9 cellular contexts compared by ENCODE assay signal in genomic region chr10:61390841-61391240, GRCh38.
DNase-seq lines count a peak whose midpoint lies in the region; ATAC-seq and TF ChIP-seq lines count a peak whose summit lies in the region.
"Had no signal": no experiment of that assay in that cellular context is flagged by ENCODE, and none has a peak within 500 bp of the region (broad histone marks: within the 10 kb centered on the region; RNA-seq: fewer than 3 reads in every experiment).

No MANE protein-coding gene starts in this region.

- no peak for TF ChIP-seq CTCF in activated B cell treated with CpG ODN at 0.5 μM for 24 hours (IDR thresholded peaks at IDR 0.05)

- peak overlapping the region; percentile 21 for H3K4me3 Mint-ChIP-seq in activated B cell treated with CpG ODN at 0.5 μM for 24 hours

- POLR2A ChIA-PET in activated B cell treated with CpG ODN at 0.5 μM for 24 hours (lab: Charles Lee), result no interaction called here

- intact Hi-C loops in activated B cell treated with CpG ODN at 0.5 μM for 24 hours (cut with micrococcal nuclease), result loop anchor here (10.0 kb wide), 1 partner anchor 256 kb away; no protein-coding TSS in a partner anchor

- H3K4me1 Mint-ChIP-seq in activated B cell treated with CpG ODN at 0.5 μM for 24 hours, result peaks cover 8% of the 10 kb centered on the region

- DNase-seq in activated B cell treated with CpG ODN at 0.5 μM for 24 hours (no peak), NCI-H526 (lab: John Stamatoyannopoulos, UW) (no peak), iPS-NIHi7 (ENCODE audit: extremely low spot score) (no peak), DMS 273 treated with DMSO at 0.1 percent for 48 hours (lab: John Stamatoyannopoulos, UW) (no peak)
- DNase-seq in activated T-cell treated with anti-CD3 and anti-CD28 coated beads, Interleukin-2, amount 50 U/mL, for 1 hour, result no peak
- DNase-seq: dermis blood vessel endothelial cell had no signal

- H3K9me3 Mint-ChIP-seq in activated B cell treated with CpG ODN at 0.5 μM for 24 hours, result peaks cover 9% of the 10 kb centered on the region

- ATAC-seq in GM18867 (IDR thresholded peaks at IDR 0.05; ENCODE audit: unreplicated experiment) (peak; percentile 87), GM21717 (IDR thresholded peaks at IDR 0.05; ENCODE audit: unreplicated experiment) (peak; percentile 81), HG03175 (IDR thresholded peaks at IDR 0.05; ENCODE audit: unreplicated experiment) (peak; percentile 88), activated B cell treated with CpG ODN at 0.5 μM for 24 hours (ENCODE audit: low read depth) (peak; percentile 31)

- no peak overlapping the region for H3K27ac Mint-ChIP-seq in activated B cell treated with CpG ODN at 0.5 μM for 24 hours

- CTCF ChIA-PET in activated B cell treated with CpG ODN at 0.5 μM for 24 hours (lab: Charles Lee), result no interaction called here

- H3K36me3 Mint-ChIP-seq in activated B cell treated with CpG ODN at 0.5 μM for 24 hours (ENCODE audit: low read depth), result no peaks in the 10 kb centered on the region

- peaks cover 5% of the 10 kb centered on the region for H3K27me3 Mint-ChIP-seq in activated B cell treated with CpG ODN at 0.5 μM for 24 hours

Comparison
In these comparisons a context has a peak if more than half of its experiments do, and no peak if none do; other contexts are left out.
1. ATAC-seq: peak in every context shown above with its lines; median percentile 88 in HG03175; 87 in GM18867; 81 in GM21717; 31 in activated B cell treated with CpG ODN at 0.5 μM for 24 hours.